ENCODE assay signal across 8 cellular contexts in genomic region chr1:145996433-145997155, GRCh38. TPM values are rescaled to one million over a fixed set of nuclear protein-coding genes. Genes with fewer than 3 reads are reported as not detected.
DNase-seq lines count a peak whose midpoint lies in the region; ATAC-seq and TF ChIP-seq lines count a peak whose summit lies in the region.

A gene with protein sequence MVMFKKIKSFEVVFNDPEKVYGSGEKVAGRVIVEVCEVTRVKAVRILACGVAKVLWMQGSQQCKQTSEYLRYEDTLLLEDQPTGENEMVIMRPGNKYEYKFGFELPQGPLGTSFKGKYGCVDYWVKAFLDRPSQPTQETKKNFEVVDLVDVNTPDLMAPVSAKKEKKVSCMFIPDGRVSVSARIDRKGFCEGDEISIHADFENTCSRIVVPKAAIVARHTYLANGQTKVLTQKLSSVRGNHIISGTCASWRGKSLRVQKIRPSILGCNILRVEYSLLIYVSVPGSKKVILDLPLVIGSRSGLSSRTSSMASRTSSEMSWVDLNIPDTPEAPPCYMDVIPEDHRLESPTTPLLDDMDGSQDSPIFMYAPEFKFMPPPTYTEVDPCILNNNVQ (minus strand): TSS chr1:145996579. CDS start chr1:145996266, 313 bp downstream.

- no TSS peak for BruUV-seq in PC-9 (replicated peaks; lab: Mats Ljungman, UMichigan)

- ATAC-seq in GM21576 (IDR thresholded peaks at IDR 0.05; ENCODE audit: unreplicated experiment), result peak; percentile 91

- peak within 1 kb of the TSS; percentile 91 for H3K4me2 ChIP-seq in PC-9

- H3K27ac ChIP-seq in PC-9, result peak within 1 kb of the TSS; percentile 78

- H3F3A ChIP-seq in PC-9 (ENCODE audit: insufficient read depth, low read depth), result peaks cover 66% of the 10 kb centered on the region

- no peaks in the 10 kb centered on the region for H3K27me3 ChIP-seq in PC-9 (ENCODE audit: insufficient read depth, low read depth)

- peak within 1 kb of the TSS; percentile 84 for H2AFZ ChIP-seq in PC-9

- CTCF ChIA-PET in PC-9 (lab: Charles Lee), result interaction anchor here (0.6 kb wide), 1 partner anchor 38 kb away, joined by 3 read pairs; no protein-coding TSS in a partner anchor

- H4K20me1 ChIP-seq in PC-9 (ENCODE audit: insufficient read depth), result peaks cover 41% of the 10 kb centered on the region

- TF ChIP-seq CTCF in PC-9 (conservative IDR thresholded peaks at IDR 0.05) (no peak), epithelial cell of esophagus (IDR thresholded peaks at IDR 0.05; ENCODE audit: insufficient read depth, low read depth, low read length, missing control alignments) (no peak)

- H3K9me2 ChIP-seq in PC-9 (ENCODE audit: insufficient read depth), result no peaks in the 10 kb centered on the region

- H3K4me3 ChIP-seq in PC-9 (peak within 1 kb of the TSS; percentile 93), epithelial cell of esophagus (ENCODE audit: low read length) (peak within 1 kb of the TSS; percentile 99)

- H3K4me1 ChIP-seq in PC-9 (replicated peaks; ENCODE audit: insufficient read depth), result peaks cover 67% of the 10 kb centered on the region

- peak; percentile 95 for DNase-seq in DMS114 treated with DMSO at 0.1 percent for 48 hours (lab: John Stamatoyannopoulos, UW; ENCODE audit: unreplicated experiment)
- DNase-seq in KBM-7, result peak; percentile 99
- peak; percentile 93 for DNase-seq in PC-9
- peak; percentile 90 for DNase-seq in activated T-cell treated with anti-CD3 and anti-CD28 coated beads for 48 hours (ENCODE audit: low read depth)
- peak; percentile 98 for DNase-seq in epithelial cell of esophagus (ENCODE audit: low read depth)
- DNase-seq in middle frontal gyrus (ENCODE audit: extremely low spot score, low spot score), result peak; percentile 96
- DNase-seq in stimulated activated CD8-positive, alpha-beta memory T cell treated with anti-CD3 and anti-CD28 coated beads, Interleukin-2, amount 100 ng/mL, for 1 hour (ENCODE audit: low read depth in 2 of 2), result peak; percentile 85 to 86

- POLR2A ChIA-PET in PC-9 (lab: Charles Lee; ENCODE audit: unreplicated experiment), result interaction anchor here (0.6 kb wide), 1 partner anchor 17 kb away, joined by 3 read pairs; no protein-coding TSS in a partner anchor

- in situ Hi-C loops in KBM-7 (cut with MboI; ENCODE audit: low pct_unique_long_range_greater_than_20kb, low sequenced_read_pairs), result no loop called here

- peaks cover 36% of the 10 kb centered on the region for H3K36me3 ChIP-seq in PC-9 (ENCODE audit: low read depth)

- H3K79me2 ChIP-seq in PC-9 (ENCODE audit: low read depth), result peaks cover 40% of the 10 kb centered on the region

- no peaks in the 10 kb centered on the region for H3K9me3 ChIP-seq in PC-9 (ENCODE audit: insufficient read depth, low read depth)

- intact Hi-C loops in PC-9 (cut with micrococcal nuclease; ENCODE audit: unreplicated experiment), result loop anchor here (1.0 kb wide), 2 partner anchors 11 to 17 kb away; no protein-coding TSS in a partner anchor

RNA-seq across cellular contexts. Expression of the gene that starts here (rescaled TPM):
- 95.7 and 131 TPM in 2 replicates for total RNA-seq in PC-9 (2021)

Comparison
In these comparisons a context has a peak if more than half of its experiments do, and no peak if none do; other contexts are left out.
1. Peak in every context shown above with its lines: DNase-seq, ATAC-seq, H3K4me3 ChIP-seq and H3K27ac ChIP-seq.